Comparison of ENCODE assay signal across 16 cellular contexts in the genomic region with DNA sequence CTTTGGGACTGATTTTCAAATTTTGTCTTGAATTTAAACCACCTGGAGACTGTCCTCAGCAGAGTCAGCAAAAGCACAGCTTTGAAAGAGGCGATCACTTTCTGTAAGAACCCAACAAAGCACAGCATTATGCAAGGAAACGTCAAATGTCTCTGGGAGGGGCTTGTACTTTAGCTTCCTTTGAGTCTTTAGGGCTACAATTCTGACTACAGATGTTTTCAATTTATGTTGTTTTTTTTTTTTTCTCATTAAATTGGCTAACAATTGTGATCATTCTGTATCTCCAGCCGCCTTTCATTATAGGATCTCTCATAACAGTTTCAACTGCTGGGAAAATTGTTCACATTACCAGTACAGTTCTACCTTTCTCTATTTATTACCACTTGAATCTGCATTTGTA. TPM values are rescaled to one million over a fixed set of nuclear protein-coding genes. Genes with fewer than 3 reads are reported as not detected.
DNase-seq lines count a peak whose midpoint lies in the region; ATAC-seq and TF ChIP-seq lines count a peak whose summit lies in the region.
"Had no signal": no experiment of that assay in that cellular context is flagged by ENCODE, and none has a peak within 500 bp of the region (broad histone marks: within the 10 kb centered on the region; RNA-seq: fewer than 3 reads in every experiment).

No MANE protein-coding gene starts in this region.

- peak; percentile 86 for ATAC-seq in Right ventricle myocardium inferior
- ATAC-seq in activated naive CD4-positive, alpha-beta T cell treated with anti-CD3 and anti-CD28 coated beads, Interleukin-2, amount 50 U/mL, for 72 hours, result no peak
- ATAC-seq: activated naive CD8-positive, alpha-beta T cell treated with anti-CD3 and anti-CD28 coated beads, Interleukin-2, amount 50 U/mL, for 24 hours; effector memory CD8-positive, alpha-beta T cell had no signal

- peak overlapping the region; percentile 85 for H3K27ac Mint-ChIP-seq in osteocyte (ENCODE audit: unreplicated experiment)
- H3K27ac Mint-ChIP-seq in activated naive CD4-positive, alpha-beta T cell treated with anti-CD3 and anti-CD28 coated beads, Interleukin-2, amount 50 U/mL, for 72 hours, result no peak overlapping the region
- H3K27ac Mint-ChIP-seq: activated naive CD8-positive, alpha-beta T cell treated with anti-CD3 and anti-CD28 coated beads, Interleukin-2, amount 50 U/mL, for 24 hours; effector memory CD8-positive, alpha-beta T cell; H9 had no signal

- H3K4me3 ChIP-seq in fibroblast of pulmonary artery (replicated peaks; ENCODE audit: low read depth, low read length), result no peak overlapping the region
- H3K4me3 ChIP-seq: prostate gland had no signal

- no peak overlapping the region for H3K4me3 Mint-ChIP-seq in osteocyte (ENCODE audit: unreplicated experiment)
- H3K4me3 Mint-ChIP-seq: activated naive CD8-positive, alpha-beta T cell treated with anti-CD3 and anti-CD28 coated beads, Interleukin-2, amount 50 U/mL, for 24 hours; effector memory CD8-positive, alpha-beta T cell; H9 had no signal

- TF ChIP-seq CTCF in fibroblast of pulmonary artery (IDR thresholded peaks at IDR 0.05; ENCODE audit: low read length, missing control alignments) (no peak), osteocyte (IDR thresholded peaks at IDR 0.05) (no peak)

- peaks cover 65% of the 10 kb centered on the region for H3K4me1 Mint-ChIP-seq in osteocyte (ENCODE audit: unreplicated experiment)
- H3K4me1 Mint-ChIP-seq: activated naive CD8-positive, alpha-beta T cell treated with anti-CD3 and anti-CD28 coated beads, Interleukin-2, amount 50 U/mL, for 24 hours had no signal

- H3K9me3 Mint-ChIP-seq in osteocyte (ENCODE audit: unreplicated experiment), result no peaks in the 10 kb centered on the region
- H3K9me3 Mint-ChIP-seq in activated naive CD4-positive, alpha-beta T cell treated with anti-CD3 and anti-CD28 coated beads, Interleukin-2, amount 50 U/mL, for 72 hours, result no peaks in the 10 kb centered on the region
- H3K9me3 Mint-ChIP-seq: activated naive CD8-positive, alpha-beta T cell treated with anti-CD3 and anti-CD28 coated beads, Interleukin-2, amount 50 U/mL, for 24 hours; H9 had no signal

- no peak for DNase-seq in Right ventricle myocardium inferior (ENCODE audit: missing footprints)
- DNase-seq in cardiac septum (ENCODE audit: low spot score), result no peak
- DNase-seq in fibroblast of pulmonary artery (ENCODE audit: low read depth), result peak; percentile 68
- no peak for DNase-seq in osteocyte (ENCODE audit: extremely low spot score, unreplicated experiment)
- no peak for DNase-seq in NCI-H1092 treated with DMSO at 0.1 percent for 48 hours (lab: John Stamatoyannopoulos, UW)
- DNase-seq in SW 1271 (lab: John Stamatoyannopoulos, UW), result no peak
- DNase-seq in activated naive CD4-positive, alpha-beta T cell treated with anti-CD3 and anti-CD28 coated beads, Interleukin-2, amount 50 U/mL, for 72 hours (ENCODE audit: low spot score in 2 of 2), result no peak
- no peak for DNase-seq in NOMO-1 (lab: John Stamatoyannopoulos, UW; ENCODE audit: unreplicated experiment in 2 of 2)
- DNase-seq: activated naive CD8-positive, alpha-beta T cell treated with anti-CD3 and anti-CD28 coated beads, Interleukin-2, amount 50 U/mL, for 24 hours; DMS79; effector memory CD8-positive, alpha-beta T cell; H9; NCI-H1105; NCI-H524 treated with DMSO at 0.1 percent for 48 hours; SHP77 had no signal

- intact Hi-C loops in Right ventricle myocardium inferior (cut with DNase I) (no loop called here), cardiac septum (cut with DNase I) (no loop called here)

- H3K36me3 Mint-ChIP-seq in osteocyte (ENCODE audit: unreplicated experiment), result peaks cover 20% of the 10 kb centered on the region
- H3K36me3 Mint-ChIP-seq in activated naive CD4-positive, alpha-beta T cell treated with anti-CD3 and anti-CD28 coated beads, Interleukin-2, amount 50 U/mL, for 72 hours, result no peaks in the 10 kb centered on the region

- H3K27me3 Mint-ChIP-seq in osteocyte (ENCODE audit: unreplicated experiment), result no peaks in the 10 kb centered on the region
- H3K27me3 Mint-ChIP-seq: effector memory CD8-positive, alpha-beta T cell had no signal

RNA-seq across cellular contexts. Expression of a gene that starts 48.3 kb away (rescaled TPM):
- total RNA-seq in Right ventricle myocardium inferior (72.7 TPM), cardiac septum (180 TPM), osteocyte (7,546 and 8,171 TPM in 2 replicates)
- total RNA-seq in activated naive CD4-positive, alpha-beta T cell treated with anti-CD3 and anti-CD28 coated beads, Interleukin-2, amount 50 U/mL, for 72 hours, result under 1 TPM in 1 of 2 donors, not detected in 1; 0.16 TPM
- total RNA-seq: H9 had no signal

Comparison
In these comparisons a context has a peak if more than half of its experiments do, and no peak if none do; other contexts are left out.
1. RNA of a gene that starts 48.3 kb away (total RNA-seq): 7,546 to 8,171 TPM in osteocyte, 180 TPM in cardiac septum (single experiment) and 72.7 TPM in Right ventricle myocardium inferior (single experiment); 0.16 TPM in activated naive CD4-positive, alpha-beta T cell treated with anti-CD3 and anti-CD28 coated beads, Interleukin-2, amount 50 U/mL, for 72 hours; every median in the first group is over 10 times any median in the second.